ENCODE assay signal across 20 cellular contexts in the genomic region with DNA sequence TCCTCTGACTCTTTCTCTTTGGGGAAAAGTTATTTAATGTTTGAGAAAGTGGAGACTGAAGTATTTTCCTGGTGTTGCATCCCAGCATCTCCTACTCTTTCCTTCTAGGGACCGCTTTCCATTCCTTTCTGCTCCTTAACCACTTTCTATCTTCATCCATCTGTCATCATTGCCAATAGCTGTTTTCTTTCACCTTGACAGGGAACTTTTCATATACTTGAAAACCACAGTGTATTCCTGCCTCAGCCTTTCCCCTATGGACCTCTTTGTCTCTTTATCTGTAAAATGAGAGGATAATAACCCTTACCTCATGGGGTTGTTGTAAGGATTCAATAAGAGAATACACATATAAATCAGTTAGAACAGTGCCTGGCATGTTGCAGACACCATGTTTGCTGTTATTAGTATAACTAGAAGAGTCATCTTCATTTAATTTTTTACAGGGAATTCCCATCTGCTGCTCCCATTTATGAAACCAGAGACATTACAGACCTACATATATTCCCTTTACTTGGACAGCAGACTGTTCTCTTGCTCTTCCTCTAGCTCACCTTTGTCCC. TPM values are rescaled to one million over a fixed set of nuclear protein-coding genes. Genes with fewer than 3 reads are reported as not detected.
DNase-seq lines count a peak whose midpoint lies in the region; ATAC-seq and TF ChIP-seq lines count a peak whose summit lies in the region.
"Had no signal": no experiment of that assay in that cellular context is flagged by ENCODE, and none has a peak within 500 bp of the region (broad histone marks: within the 10 kb centered on the region; RNA-seq: fewer than 3 reads in every experiment).

No MANE protein-coding gene starts in this region.

- no peak overlapping the region for H3K27ac ChIP-seq in SK-N-SH (ENCODE audit: low read depth in 2 of 2, low read length in 1 of 2)
- H3K27ac ChIP-seq in naive thymus-derived CD4-positive, alpha-beta T cell (ENCODE audit: low read depth, low read length), result peak overlapping the region; percentile 48
- H3K27ac ChIP-seq: dorsolateral prefrontal cortex, esophagus muscularis mucosa, lower lobe of right lung, psoas muscle, tibial artery had no signal

- no peaks in the 10 kb centered on the region for H3F3A ChIP-seq in SK-N-SH (replicated peaks; ENCODE audit: insufficient read depth)

- peaks cover 29% of the 10 kb centered on the region for H3K4me1 Mint-ChIP-seq in activated CD8-positive, alpha-beta T cell treated with anti-CD3 and anti-CD28 coated beads, Interleukin-2, amount 10 ng/mL, durations not matched to agents 7 days and 5 days (ENCODE audit: low read depth)
- peaks cover 17 to 52% (median 34%) of the 10 kb centered on the region in 7 donors for H3K4me1 Mint-ChIP-seq in naive thymus-derived CD4-positive, alpha-beta T cell

- TF ChIP-seq EP300 in SK-N-SH (IDR thresholded peaks at IDR 0.05; ENCODE audit: borderline replicate concordance in 1 of 2, low read depth in 1 of 2, low read length in 1 of 2), result no peak

- TF ChIP-seq POLR2A in GM19193 (IDR thresholded peaks at IDR 0.05; ENCODE audit: extremely low read depth, insufficient read depth, insufficient read length), result peak; percentile 12

- H3K9me3 ChIP-seq in SK-N-SH, result no peaks in the 10 kb centered on the region
- H3K9me3 ChIP-seq in naive thymus-derived CD4-positive, alpha-beta T cell (ENCODE audit: control insufficient read depth in 2 of 3, low read length in 3 of 3), result no peaks in the 10 kb centered on the region
- H3K9me3 ChIP-seq: esophagus muscularis mucosa, lower lobe of right lung, psoas muscle, tibial artery had no signal

- ATAC-seq in SK-N-SH treated with all-trans-retinoic acid at 6 μM for 48 hours (no peak), GM21447 (IDR thresholded peaks at IDR 0.05; ENCODE audit: unreplicated experiment) (no peak)
- no peak for ATAC-seq in activated CD8-positive, alpha-beta T cell treated with anti-CD3 and anti-CD28 coated beads, Interleukin-2, amount 10 ng/mL, durations not matched to agents 7 days and 5 days
- ATAC-seq in naive thymus-derived CD4-positive, alpha-beta T cell, result no peak
- ATAC-seq: lower lobe of right lung, psoas muscle had no signal

- no peak for TF ChIP-seq RAD21 in SK-N-SH (IDR thresholded peaks at IDR 0.05; ENCODE audit: low read length)

- H3K79me2 ChIP-seq in SK-N-SH (ENCODE audit: insufficient read depth), result no peaks in the 10 kb centered on the region

- no peak for TF ChIP-seq CTCF in SK-N-SH (IDR thresholded peaks at IDR 0.05)

- intact Hi-C loops in naive thymus-derived CD4-positive, alpha-beta T cell (cut with micrococcal nuclease), result no loop called here

- no peaks in the 10 kb centered on the region for H3K9me2 ChIP-seq in SK-N-SH

- no peaks in the 10 kb centered on the region for H4K20me1 ChIP-seq in SK-N-SH (ENCODE audit: insufficient read depth)

- H3K4me3 Mint-ChIP-seq in activated CD8-positive, alpha-beta T cell treated with anti-CD3 and anti-CD28 coated beads, Interleukin-2, amount 10 ng/mL, durations not matched to agents 7 days and 5 days, result no peak overlapping the region
- peak overlapping the region in 1 of 10 donors; percentile 60 for H3K4me3 Mint-ChIP-seq in naive thymus-derived CD4-positive, alpha-beta T cell
- H3K4me3 Mint-ChIP-seq: nephron had no signal

- no peaks in the 10 kb centered on the region for H3K27me3 ChIP-seq in SK-N-SH (ENCODE audit: insufficient read depth)
- H3K27me3 ChIP-seq in naive thymus-derived CD4-positive, alpha-beta T cell (ENCODE audit: control insufficient read depth in 2 of 2, insufficient read depth in 2 of 2, low read length in 2 of 2), result no peaks in the 10 kb centered on the region
- H3K27me3 ChIP-seq: dorsolateral prefrontal cortex, esophagus muscularis mucosa, tibial artery had no signal

- H3K9ac ChIP-seq in SK-N-SH, result no peak overlapping the region

- peaks cover 87% of the 10 kb centered on the region for H3K36me3 Mint-ChIP-seq in activated CD8-positive, alpha-beta T cell treated with anti-CD3 and anti-CD28 coated beads, Interleukin-2, amount 10 ng/mL, durations not matched to agents 7 days and 5 days (ENCODE audit: low read depth)
- H3K36me3 Mint-ChIP-seq in naive thymus-derived CD4-positive, alpha-beta T cell, result peaks cover 29 to 71% (median 52%) of the 10 kb centered on the region in 5 donors

- H3K4me1 ChIP-seq in SK-N-SH (ENCODE audit: control insufficient read depth in 1 of 2, insufficient read depth in 2 of 2, low read depth in 1 of 2, low read length in 1 of 2), result no peaks in the 10 kb centered on the region; a peak in 2 of 4 replicates
- H3K4me1 ChIP-seq in naive thymus-derived CD4-positive, alpha-beta T cell (ENCODE audit: control insufficient read depth in 2 of 2, insufficient read depth in 2 of 2, low read length in 2 of 2), result no peaks in the 10 kb centered on the region
- H3K4me1 ChIP-seq: esophagus muscularis mucosa, lower lobe of right lung, psoas muscle had no signal

- no peak overlapping the region for H2AFZ ChIP-seq in SK-N-SH (ENCODE audit: low read depth)

- H3K27me3 Mint-ChIP-seq in activated CD8-positive, alpha-beta T cell treated with anti-CD3 and anti-CD28 coated beads, Interleukin-2, amount 10 ng/mL, durations not matched to agents 7 days and 5 days (ENCODE audit: low read depth), result no peaks in the 10 kb centered on the region
- H3K27me3 Mint-ChIP-seq in naive thymus-derived CD4-positive, alpha-beta T cell, result no peaks in the 10 kb centered on the region

- DNase-seq in SK-N-SH (no peak), AG08396 (ENCODE audit: low spot score) (no peak)
- no peak for DNase-seq in activated CD8-positive, alpha-beta T cell treated with anti-CD3 and anti-CD28 coated beads, Interleukin-2, amount 10 ng/mL, durations not matched to agents 7 days and 5 days
- DNase-seq in naive thymus-derived CD4-positive, alpha-beta T cell, result no peak
- DNase-seq in stimulated activated naive CD4-positive, alpha-beta T cell treated with Interleukin-2 at 50 U/mL for 16 hours (lab: John Stamatoyannopoulos, UW), result no peak
- DNase-seq: 8988T; activated CD8-positive, alpha-beta memory T cell treated with anti-CD3 and anti-CD28 coated beads for 24 hours; dorsolateral prefrontal cortex; lower lobe of right lung; NCI-H1048; NCI-H526; psoas muscle; tibial artery had no signal

- POLR2A ChIA-PET in SK-N-SH (lab: Yijun Ruan, JAX), result no interaction called here
- POLR2A ChIA-PET in activated CD8-positive, alpha-beta T cell treated with anti-CD3 and anti-CD28 coated beads, Interleukin-2, amount 10 ng/mL, durations not matched to agents 7 days and 5 days (lab: Charles Lee), result no interaction called here
- POLR2A ChIA-PET in naive thymus-derived CD4-positive, alpha-beta T cell (lab: Charles Lee), result interaction anchor here (0.6 to 2.6 kb wide), 4 partner anchors 10 to 185 kb away, joined by 3 to 8 read pairs (median 3); no protein-coding TSS in a partner anchor

- no peak overlapping the region for H3K4me2 ChIP-seq in SK-N-SH
- H3K4me2 ChIP-seq: smooth muscle cell had no signal

- no peaks in the 10 kb centered on the region for H3K36me3 ChIP-seq in SK-N-SH (replicated peaks in 1 of 2; ENCODE audit: control insufficient read depth in 1 of 2, insufficient read depth in 2 of 2, low read length in 1 of 2)
- peaks cover 46 to 87% (median 77%) of the 10 kb centered on the region in 3 experiments for H3K36me3 ChIP-seq in naive thymus-derived CD4-positive, alpha-beta T cell (ENCODE audit: control insufficient read depth in 2 of 3, insufficient read depth in 3 of 3, low read length in 3 of 3)
- H3K36me3 ChIP-seq: esophagus muscularis mucosa, tibial artery had no signal

- peak overlapping the region; percentile 75 for H3K27ac Mint-ChIP-seq in activated CD8-positive, alpha-beta T cell treated with anti-CD3 and anti-CD28 coated beads, Interleukin-2, amount 10 ng/mL, durations not matched to agents 7 days and 5 days
- peak overlapping the region; percentile 2 to 96 (median 85) for H3K27ac Mint-ChIP-seq in naive thymus-derived CD4-positive, alpha-beta T cell

- WGBS in SK-N-SH (ENCODE audit: low lambda C conversion rate), result 81% methylated on average over 1 of the region's 1 CpG

- no peak overlapping the region for H3K4me3 ChIP-seq in SK-N-SH (ENCODE audit: low read depth in 2 of 2, low read length in 1 of 2)
- no peak overlapping the region for H3K4me3 ChIP-seq in naive thymus-derived CD4-positive, alpha-beta T cell (ENCODE audit: low read length)
- H3K4me3 ChIP-seq: dorsolateral prefrontal cortex, esophagus muscularis mucosa, lower lobe of right lung, psoas muscle, smooth muscle cell, tibial artery had no signal

- CTCF ChIA-PET in SK-N-SH (lab: Yijun Ruan, JAX), result interaction anchor here (0.8 to 5.1 kb wide), 5 partner anchors 9 to 171 kb away, joined by 3 to 30 read pairs (median 4); no protein-coding TSS in a partner anchor
- CTCF ChIA-PET in activated CD8-positive, alpha-beta T cell treated with anti-CD3 and anti-CD28 coated beads, Interleukin-2, amount 10 ng/mL, durations not matched to agents 7 days and 5 days (lab: Charles Lee), result interaction anchor here (1.3 to 4.1 kb wide), 7 partner anchors 10 to 171 kb away, joined by 3 to 37 read pairs (median 12); no protein-coding TSS in a partner anchor
- CTCF ChIA-PET in naive thymus-derived CD4-positive, alpha-beta T cell (lab: Charles Lee), result interaction anchor here (0.9 to 2.6 kb wide), 5 partner anchors 9 to 171 kb away, joined by 3 to 11 read pairs (median 3); no protein-coding TSS in a partner anchor

- no peaks in the 10 kb centered on the region for H3K9me3 Mint-ChIP-seq in activated CD8-positive, alpha-beta T cell treated with anti-CD3 and anti-CD28 coated beads, Interleukin-2, amount 10 ng/mL, durations not matched to agents 7 days and 5 days (ENCODE audit: insufficient read depth)
- H3K9me3 Mint-ChIP-seq in naive thymus-derived CD4-positive, alpha-beta T cell, result no peaks in the 10 kb centered on the region

TF ChIP-seq in SK-N-SH, 30 proteins besides CTCF, POLR2A, EP300 and RAD21 (continues in another document):
- no peak for TF ChIP-seq JUND (IDR thresholded peaks at IDR 0.05)
- no peak for TF ChIP-seq TCF12 (IDR thresholded peaks at IDR 0.05)
- no peak for TF ChIP-seq FOXJ3 (CRISPR knock-in tag; IDR thresholded peaks at IDR 0.05)
- no peak for TF ChIP-seq POLR2AphosphoS5 (IDR thresholded peaks at IDR 0.05; ENCODE audit: low read depth, low read length)

RNA-seq across cellular contexts. Expression of a gene that starts 31.8 kb away (rescaled TPM):
- 0.03 and 0.06 TPM in 2 replicates for polyA plus RNA-seq in SK-N-SH (2012; rRNA removed)
- polyA plus RNA-seq in SK-N-SH (2012; cell fraction: cytosol; rRNA removed), result 0.03 and 0.04 TPM in 2 replicates
- 0.02 and 0.07 TPM in 2 replicates for polyA plus RNA-seq in SK-N-SH (2012; cell fraction: nucleus; rRNA removed)
- total RNA-seq in activated CD8-positive, alpha-beta T cell treated with anti-CD3 and anti-CD28 coated beads, Interleukin-2, amount 10 ng/mL, durations not matched to agents 7 days and 5 days, result 1,000 to 10,000 TPM; 1,296 to 1,321 TPM
- 100 to 1,000 TPM; 293 to 989 (median 355) TPM for total RNA-seq in naive thymus-derived CD4-positive, alpha-beta T cell
- 100 to 1,000 TPM; 764 to 902 TPM for polyA plus RNA-seq in naive thymus-derived CD4-positive, alpha-beta T cell

RNA-seq across cellular contexts. Expression of a gene that starts 45.4 kb away (rescaled TPM):
- not detected in 2 replicates for polyA plus RNA-seq in SK-N-SH (2012; rRNA removed)
- not detected in 2 replicates for polyA plus RNA-seq in SK-N-SH (2012; cell fraction: cytosol; rRNA removed)
- polyA plus RNA-seq in SK-N-SH (2012; cell fraction: nucleus; rRNA removed), result not detected in 2 replicates
- not detected for total RNA-seq in activated CD8-positive, alpha-beta T cell treated with anti-CD3 and anti-CD28 coated beads, Interleukin-2, amount 10 ng/mL, durations not matched to agents 7 days and 5 days
- total RNA-seq in naive thymus-derived CD4-positive, alpha-beta T cell, result not detected
- not detected for polyA plus RNA-seq in naive thymus-derived CD4-positive, alpha-beta T cell
- total RNA-seq: bronchial epithelial cell, esophagus muscularis mucosa, psoas muscle, smooth muscle cell had no signal
- polyA plus RNA-seq: psoas muscle had no signal
